Comparison of ENCODE assay signal across 14 cellular contexts in genomic region chr1:32454726-32455125, GRCh38. TPM values are rescaled to one million over a fixed set of nuclear protein-coding genes. Genes with fewer than 3 reads are reported as not detected.
DNase-seq lines count a peak whose midpoint lies in the region; ATAC-seq and TF ChIP-seq lines count a peak whose summit lies in the region.
"Had no signal": no experiment of that assay in that cellular context is flagged by ENCODE, and none has a peak within 500 bp of the region (broad histone marks: within the 10 kb centered on the region; RNA-seq: fewer than 3 reads in every experiment).

No MANE protein-coding gene starts in this region.

- no peak for TF ChIP-seq CTCF in epithelial cell of esophagus (IDR thresholded peaks at IDR 0.05; ENCODE audit: insufficient read depth, low read depth, low read length, missing control alignments)
- TF ChIP-seq CTCF in lower leg skin (IDR thresholded peaks at IDR 0.05) = no peak

- WGBS in lower leg skin, 2 donors = 35 to 45% methylated on average over 1 of the region's 1 CpG

- peak in 2 of 3 experiments; percentile 40 to 75 for DNase-seq in NCI-H1417 (lab: John Stamatoyannopoulos, UW)
- DNase-seq in NCI-H1417 treated with DMSO at 0.1 percent for 48 hours (lab: John Stamatoyannopoulos, UW) = no peak
- peak; percentile 37 for DNase-seq in NCI-H748 treated with DMSO at 0.1 percent for 48 hours (lab: John Stamatoyannopoulos, UW)
- peak; percentile 59 for DNase-seq in epithelial cell of esophagus (ENCODE audit: low read depth)
- DNase-seq in renal cortical epithelial cell (ENCODE audit: low read depth) = peak; percentile 63
- DNase-seq in lower leg skin (ENCODE audit: low spot score in 2 of 2) = no peak
- DNase-seq: activated CD4-positive, alpha-beta T cell treated with anti-CD3 and anti-CD28 coated beads, Interleukin-2, amount 10 ng/mL, durations not matched to agents 24 days and 14 days; activated naive CD4-positive, alpha-beta T cell treated with anti-CD3 and anti-CD28 coated beads, Interleukin-2, amount 10 ng/mL, durations not matched to agents 7 days and 5 days; MV-4-11; natural killer cell; SIG-M5 had no signal

- no peak overlapping the region for H3K4me3 ChIP-seq in epithelial cell of esophagus (ENCODE audit: low read length)
- H3K4me3 ChIP-seq in lower leg skin (ENCODE audit: low read depth, poor library complexity, severe bottlenecking) = no peak overlapping the region
- H3K4me3 ChIP-seq: A549 had no signal

- TF ChIP-seq POLR2A in lower leg skin (IDR thresholded peaks at IDR 0.05) = no peak

- intact Hi-C loops in lower leg skin (cut with DNase I; ENCODE audit: low total_unique reads) = no loop called here

- ATAC-seq in GM21367 (IDR thresholded peaks at IDR 0.05; ENCODE audit: unreplicated experiment) = no peak
- no peak for ATAC-seq in GM21576 (IDR thresholded peaks at IDR 0.05; ENCODE audit: unreplicated experiment)
- ATAC-seq: natural killer cell had no signal

RNA-seq across cellular contexts. Expression of gene ZBTB8B, which starts 10.1 kb away (rescaled TPM):
- total RNA-seq in renal cortical epithelial cell = under 0.01 TPM in 1 of 2 replicates, not detected in the other
- total RNA-seq in lower leg skin = under 1 TPM in 1 of 4 donors, not detected in 3; 0.02 TPM
- total RNA-seq: activated CD4-positive, alpha-beta T cell treated with anti-CD3 and anti-CD28 coated beads, Interleukin-2, amount 10 ng/mL, durations not matched to agents 24 days and 14 days; natural killer cell had no signal

Comparison
In these comparisons a context has a peak if more than half of its experiments do, and no peak if none do; other contexts are left out.
1. DNase-seq: peak in NCI-H1417 (2 of 3), NCI-H748 treated with DMSO at 0.1 percent for 48 hours (single experiment), epithelial cell of esophagus (single experiment) and renal cortical epithelial cell (single experiment); none in NCI-H1417 treated with DMSO at 0.1 percent for 48 hours (single experiment) and lower leg skin (0 of 2).